1 cellular context compared by ENCODE assay signal in the genomic region with DNA sequence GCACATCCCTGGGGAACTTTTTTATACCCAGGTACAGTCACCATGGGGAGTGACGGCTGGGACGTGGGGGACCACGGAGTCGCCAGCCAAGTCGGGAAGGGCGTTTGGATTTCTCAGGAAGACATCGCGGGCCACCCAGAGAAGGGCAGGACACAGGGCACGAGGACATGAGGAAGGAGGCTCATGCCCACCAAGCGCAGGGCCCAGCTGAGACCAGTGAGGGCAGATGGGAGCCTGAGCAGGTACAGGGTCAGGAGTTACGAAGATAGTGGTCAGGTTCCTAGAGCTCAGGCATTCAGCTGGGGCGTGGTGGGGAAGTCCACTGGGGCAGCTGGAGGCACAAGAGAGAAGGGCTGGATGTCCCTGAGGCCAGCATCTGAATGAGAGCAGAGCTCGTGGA.
TF ChIP-seq lines count a peak whose summit lies in the region.

No MANE protein-coding gene starts in this region.

TF ChIP-seq in GM23338, 12 proteins besides CTCF, POLR2A, EP300 and RAD21:
- TF ChIP-seq, protein P1, sequence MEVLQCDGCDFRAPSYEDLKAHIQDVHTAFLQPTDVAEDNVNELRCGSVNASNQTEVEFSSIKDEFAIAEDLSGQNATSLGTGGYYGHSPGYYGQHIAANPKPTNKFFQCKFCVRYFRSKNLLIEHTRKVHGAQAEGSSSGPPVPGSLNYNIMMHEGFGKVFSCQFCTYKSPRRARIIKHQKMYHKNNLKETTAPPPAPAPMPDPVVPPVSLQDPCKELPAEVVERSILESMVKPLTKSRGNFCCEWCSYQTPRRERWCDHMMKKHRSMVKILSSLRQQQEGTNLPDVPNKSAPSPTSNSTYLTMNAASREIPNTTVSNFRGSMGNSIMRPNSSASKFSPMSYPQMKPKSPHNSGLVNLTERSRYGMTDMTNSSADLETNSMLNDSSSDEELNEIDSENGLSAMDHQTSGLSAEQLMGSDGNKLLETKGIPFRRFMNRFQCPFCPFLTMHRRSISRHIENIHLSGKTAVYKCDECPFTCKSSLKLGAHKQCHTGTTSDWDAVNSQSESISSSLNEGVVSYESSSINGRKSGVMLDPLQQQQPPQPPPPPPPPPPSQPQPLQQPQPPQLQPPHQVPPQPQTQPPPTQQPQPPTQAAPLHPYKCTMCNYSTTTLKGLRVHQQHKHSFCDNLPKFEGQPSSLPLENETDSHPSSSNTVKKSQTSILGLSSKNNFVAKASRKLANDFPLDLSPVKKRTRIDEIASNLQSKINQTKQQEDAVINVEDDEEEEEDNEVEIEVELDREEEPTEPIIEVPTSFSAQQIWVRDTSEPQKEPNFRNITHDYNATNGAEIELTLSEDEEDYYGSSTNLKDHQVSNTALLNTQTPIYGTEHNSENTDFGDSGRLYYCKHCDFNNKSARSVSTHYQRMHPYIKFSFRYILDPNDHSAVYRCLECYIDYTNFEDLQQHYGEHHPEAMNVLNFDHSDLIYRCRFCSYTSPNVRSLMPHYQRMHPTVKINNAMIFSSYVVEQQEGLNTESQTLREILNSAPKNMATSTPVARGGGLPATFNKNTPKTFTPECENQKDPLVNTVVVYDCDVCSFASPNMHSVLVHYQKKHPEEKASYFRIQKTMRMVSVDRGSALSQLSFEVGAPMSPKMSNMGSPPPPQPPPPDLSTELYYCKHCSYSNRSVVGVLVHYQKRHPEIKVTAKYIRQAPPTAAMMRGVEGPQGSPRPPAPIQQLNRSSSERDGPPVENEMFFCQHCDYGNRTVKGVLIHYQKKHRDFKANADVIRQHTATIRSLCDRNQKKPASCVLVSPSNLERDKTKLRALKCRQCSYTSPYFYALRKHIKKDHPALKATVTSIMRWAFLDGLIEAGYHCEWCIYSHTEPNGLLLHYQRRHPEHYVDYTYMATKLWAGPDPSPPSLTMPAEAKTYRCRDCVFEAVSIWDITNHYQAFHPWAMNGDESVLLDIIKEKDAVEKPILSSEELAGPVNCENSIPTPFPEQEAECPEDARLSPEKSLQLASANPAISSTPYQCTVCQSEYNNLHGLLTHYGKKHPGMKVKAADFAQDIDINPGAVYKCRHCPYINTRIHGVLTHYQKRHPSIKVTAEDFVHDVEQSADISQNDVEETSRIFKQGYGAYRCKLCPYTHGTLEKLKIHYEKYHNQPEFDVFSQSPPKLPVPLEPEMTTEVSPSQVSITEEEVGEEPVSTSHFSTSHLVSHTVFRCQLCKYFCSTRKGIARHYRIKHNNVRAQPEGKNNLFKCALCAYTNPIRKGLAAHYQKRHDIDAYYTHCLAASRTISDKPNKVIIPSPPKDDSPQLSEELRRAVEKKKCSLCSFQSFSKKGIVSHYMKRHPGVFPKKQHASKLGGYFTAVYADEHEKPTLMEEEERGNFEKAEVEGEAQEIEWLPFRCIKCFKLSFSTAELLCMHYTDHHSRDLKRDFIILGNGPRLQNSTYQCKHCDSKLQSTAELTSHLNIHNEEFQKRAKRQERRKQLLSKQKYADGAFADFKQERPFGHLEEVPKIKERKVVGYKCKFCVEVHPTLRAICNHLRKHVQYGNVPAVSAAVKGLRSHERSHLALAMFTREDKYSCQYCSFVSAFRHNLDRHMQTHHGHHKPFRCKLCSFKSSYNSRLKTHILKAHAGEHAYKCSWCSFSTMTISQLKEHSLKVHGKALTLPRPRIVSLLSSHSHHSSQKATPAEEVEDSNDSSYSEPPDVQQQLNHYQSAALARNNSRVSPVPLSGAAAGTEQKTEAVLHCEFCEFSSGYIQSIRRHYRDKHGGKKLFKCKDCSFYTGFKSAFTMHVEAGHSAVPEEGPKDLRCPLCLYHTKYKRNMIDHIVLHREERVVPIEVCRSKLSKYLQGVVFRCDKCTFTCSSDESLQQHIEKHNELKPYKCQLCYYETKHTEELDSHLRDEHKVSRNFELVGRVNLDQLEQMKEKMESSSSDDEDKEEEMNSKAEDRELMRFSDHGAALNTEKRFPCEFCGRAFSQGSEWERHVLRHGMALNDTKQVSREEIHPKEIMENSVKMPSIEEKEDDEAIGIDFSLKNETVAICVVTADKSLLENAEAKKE (CRISPR knock-in tag; IDR thresholded peaks at IDR 0.05), result no peak
- no peak for TF ChIP-seq JUNB (IDR thresholded peaks at IDR 0.05; ENCODE audit: unreplicated experiment)
